ENCODE assay signal across 26 cellular contexts in genomic region chr1:41696381-41696780, GRCh38.
DNase-seq lines count a peak whose midpoint lies in the region.
"Had no signal": no experiment of that assay in that cellular context is flagged by ENCODE, and none has a peak within 500 bp of the region (broad histone marks: within the 10 kb centered on the region; RNA-seq: fewer than 3 reads in every experiment).

No MANE protein-coding gene starts in this region.

- intact Hi-C loops in dendritic cell treated with granulocyte-macrophage colony-stimulating factor and Interleukin-4, amounts not matched to agents 40 ng/mL and 50 ng/mL, for 4 days (cut with micrococcal nuclease): no loop called here
- intact Hi-C loops in activated T-helper 1 cell treated with anti-CD3 and anti-CD28 coated beads, Interleukin-12 subunit alpha, Interleukin-12 subunit beta, Interleukin-2, Interleukin-4 antibody, amounts not matched to agents 30 ng/mL and 10 ng/mL and 1 ng/mL, durations not matched to agents 14 hours and 24 hours and 36 hours (cut with micrococcal nuclease): no loop called here

- peak; percentile 95 for DNase-seq in DMS 273 (lab: John Stamatoyannopoulos, UW; ENCODE audit: unreplicated experiment)
- peak; percentile 84 for DNase-seq in NCI-H2171 (lab: John Stamatoyannopoulos, UW)
- DNase-seq in retina: peak; percentile 25
- DNase-seq in stimulated activated CD4-positive, alpha-beta T cell treated with anti-CD3 and anti-CD28 coated beads, Interleukin-12 subunit alpha, Interleukin-12 subunit beta, amount 100 ng/mL, for 4 hours: no peak
- DNase-seq in activated T-helper 1 cell treated with anti-CD3 and anti-CD28 coated beads, Interleukin-12 subunit alpha, Interleukin-12 subunit beta, Interleukin-2, Interleukin-4 antibody, amounts not matched to agents 30 ng/mL and 10 ng/mL and 1 ng/mL, durations not matched to agents 14 hours and 24 hours and 36 hours (ENCODE audit: low spot score): no peak
- no peak for DNase-seq in HuH-7.5 (ENCODE audit: low spot score)
- DNase-seq: ACHN; activated CD4-positive, alpha-beta T cell treated with anti-CD3 and anti-CD28 coated beads for 36 hours; activated CD8-positive, alpha-beta memory T cell treated with anti-CD3 and anti-CD28 coated beads, Interleukin-2, amount 50 U/mL, for 48 hours; activated CD8-positive, alpha-beta T cell treated with anti-CD3 and anti-CD28 coated beads for 36 hours; BE2C; GM23248; Kasumi-1; mesenchymal stem cell; NCI-H1417 treated with DMSO at 0.1 percent for 48 hours; pancreas; RPMI8226; stimulated activated CD4-positive, alpha-beta T cell treated with anti-CD3 and anti-CD28 coated beads, Interleukin-4, amount 100 ng/mL, for 1 hour; stomach; T-helper 2 cell; thyroid gland; uterus had no signal

- peaks cover 10% of the 10 kb centered on the region for H3K27me3 Mint-ChIP-seq in dendritic cell treated with granulocyte-macrophage colony-stimulating factor and Interleukin-4, amounts not matched to agents 40 ng/mL and 50 ng/mL, for 4 days
- H3K27me3 Mint-ChIP-seq in activated T-helper 1 cell treated with anti-CD3 and anti-CD28 coated beads, Interleukin-12 subunit alpha, Interleukin-12 subunit beta, Interleukin-2, Interleukin-4 antibody, amounts not matched to agents 30 ng/mL and 10 ng/mL and 1 ng/mL, durations not matched to agents 14 hours and 24 hours and 36 hours (ENCODE audit: insufficient read depth): peaks cover 2% of the 10 kb centered on the region
- H3K27me3 Mint-ChIP-seq: activated CD4-positive, alpha-beta T cell treated with anti-CD3 and anti-CD28 coated beads for 36 hours; activated CD8-positive, alpha-beta T cell treated with anti-CD3 and anti-CD28 coated beads for 36 hours; activated T-helper 17 cell treated with anti-CD3 and anti-CD28 coated beads, Interleukin-2, amount 50 U/mL, for 72 hours had no signal

- peak overlapping the region; percentile 48 for H3K27ac Mint-ChIP-seq in dendritic cell treated with granulocyte-macrophage colony-stimulating factor and Interleukin-4, amounts not matched to agents 40 ng/mL and 50 ng/mL, for 4 days
- H3K27ac Mint-ChIP-seq in activated T-helper 1 cell treated with anti-CD3 and anti-CD28 coated beads, Interleukin-12 subunit alpha, Interleukin-12 subunit beta, Interleukin-2, Interleukin-4 antibody, amounts not matched to agents 30 ng/mL and 10 ng/mL and 1 ng/mL, durations not matched to agents 14 hours and 24 hours and 36 hours: no peak overlapping the region
- H3K27ac Mint-ChIP-seq: activated CD4-positive, alpha-beta T cell treated with anti-CD3 and anti-CD28 coated beads for 36 hours; activated CD8-positive, alpha-beta T cell treated with anti-CD3 and anti-CD28 coated beads for 36 hours; activated T-helper 17 cell treated with anti-CD3 and anti-CD28 coated beads, Interleukin-2, amount 50 U/mL, for 72 hours; neural progenitor cell had no signal

- peaks cover 23% of the 10 kb centered on the region for H3K4me1 Mint-ChIP-seq in dendritic cell treated with granulocyte-macrophage colony-stimulating factor and Interleukin-4, amounts not matched to agents 40 ng/mL and 50 ng/mL, for 4 days (ENCODE audit: low read depth)
- H3K4me1 Mint-ChIP-seq in activated T-helper 1 cell treated with anti-CD3 and anti-CD28 coated beads, Interleukin-12 subunit alpha, Interleukin-12 subunit beta, Interleukin-2, Interleukin-4 antibody, amounts not matched to agents 30 ng/mL and 10 ng/mL and 1 ng/mL, durations not matched to agents 14 hours and 24 hours and 36 hours (ENCODE audit: low read depth): peaks cover 15% of the 10 kb centered on the region
- H3K4me1 Mint-ChIP-seq: neural progenitor cell had no signal

- no peaks in the 10 kb centered on the region for H3K9me3 Mint-ChIP-seq in dendritic cell treated with granulocyte-macrophage colony-stimulating factor and Interleukin-4, amounts not matched to agents 40 ng/mL and 50 ng/mL, for 4 days
- no peaks in the 10 kb centered on the region for H3K9me3 Mint-ChIP-seq in activated T-helper 1 cell treated with anti-CD3 and anti-CD28 coated beads, Interleukin-12 subunit alpha, Interleukin-12 subunit beta, Interleukin-2, Interleukin-4 antibody, amounts not matched to agents 30 ng/mL and 10 ng/mL and 1 ng/mL, durations not matched to agents 14 hours and 24 hours and 36 hours
- H3K9me3 Mint-ChIP-seq: activated CD8-positive, alpha-beta T cell treated with anti-CD3 and anti-CD28 coated beads for 36 hours; activated naive CD4-positive, alpha-beta T cell treated with anti-CD3 and anti-CD28 coated beads, Interleukin-2, amount 50 U/mL, for 72 hours; activated T-helper 17 cell treated with anti-CD3 and anti-CD28 coated beads, Interleukin-2, amount 50 U/mL, for 72 hours; neural progenitor cell had no signal

- no peak overlapping the region for H3K4me3 Mint-ChIP-seq in dendritic cell treated with granulocyte-macrophage colony-stimulating factor and Interleukin-4, amounts not matched to agents 40 ng/mL and 50 ng/mL, for 4 days
- no peak overlapping the region for H3K4me3 Mint-ChIP-seq in activated T-helper 1 cell treated with anti-CD3 and anti-CD28 coated beads, Interleukin-12 subunit alpha, Interleukin-12 subunit beta, Interleukin-2, Interleukin-4 antibody, amounts not matched to agents 30 ng/mL and 10 ng/mL and 1 ng/mL, durations not matched to agents 14 hours and 24 hours and 36 hours
- H3K4me3 Mint-ChIP-seq: activated CD4-positive, alpha-beta T cell treated with anti-CD3 and anti-CD28 coated beads for 36 hours; activated CD8-positive, alpha-beta T cell treated with anti-CD3 and anti-CD28 coated beads for 36 hours; activated T-helper 17 cell treated with anti-CD3 and anti-CD28 coated beads, Interleukin-2, amount 50 U/mL, for 72 hours; neural progenitor cell had no signal

- no peaks in the 10 kb centered on the region for H3K36me3 Mint-ChIP-seq in dendritic cell treated with granulocyte-macrophage colony-stimulating factor and Interleukin-4, amounts not matched to agents 40 ng/mL and 50 ng/mL, for 4 days (ENCODE audit: low read depth)
- H3K36me3 Mint-ChIP-seq in activated T-helper 1 cell treated with anti-CD3 and anti-CD28 coated beads, Interleukin-12 subunit alpha, Interleukin-12 subunit beta, Interleukin-2, Interleukin-4 antibody, amounts not matched to agents 30 ng/mL and 10 ng/mL and 1 ng/mL, durations not matched to agents 14 hours and 24 hours and 36 hours (ENCODE audit: low read depth): no peaks in the 10 kb centered on the region
- H3K36me3 Mint-ChIP-seq: activated naive CD4-positive, alpha-beta T cell treated with anti-CD3 and anti-CD28 coated beads, Interleukin-2, amount 50 U/mL, for 72 hours; neural progenitor cell had no signal

Comparison
In these comparisons a context has a peak if more than half of its experiments do, and no peak if none do; other contexts are left out.
1. DNase-seq: peak in DMS 273 (single experiment), NCI-H2171 (single experiment) and retina (single experiment); none in stimulated activated CD4-positive, alpha-beta T cell treated with anti-CD3 and anti-CD28 coated beads, Interleukin-12 subunit alpha, Interleukin-12 subunit beta, amount 100 ng/mL, for 4 hours (single experiment), activated T-helper 1 cell treated with anti-CD3 and anti-CD28 coated beads, Interleukin-12 subunit alpha, Interleukin-12 subunit beta, Interleukin-2, Interleukin-4 antibody, amounts not matched to agents 30 ng/mL and 10 ng/mL and 1 ng/mL, durations not matched to agents 14 hours and 24 hours and 36 hours (single experiment) and HuH-7.5 (single experiment).